Comparison of ENCODE assay signal across 16 cellular contexts in the genomic region with DNA sequence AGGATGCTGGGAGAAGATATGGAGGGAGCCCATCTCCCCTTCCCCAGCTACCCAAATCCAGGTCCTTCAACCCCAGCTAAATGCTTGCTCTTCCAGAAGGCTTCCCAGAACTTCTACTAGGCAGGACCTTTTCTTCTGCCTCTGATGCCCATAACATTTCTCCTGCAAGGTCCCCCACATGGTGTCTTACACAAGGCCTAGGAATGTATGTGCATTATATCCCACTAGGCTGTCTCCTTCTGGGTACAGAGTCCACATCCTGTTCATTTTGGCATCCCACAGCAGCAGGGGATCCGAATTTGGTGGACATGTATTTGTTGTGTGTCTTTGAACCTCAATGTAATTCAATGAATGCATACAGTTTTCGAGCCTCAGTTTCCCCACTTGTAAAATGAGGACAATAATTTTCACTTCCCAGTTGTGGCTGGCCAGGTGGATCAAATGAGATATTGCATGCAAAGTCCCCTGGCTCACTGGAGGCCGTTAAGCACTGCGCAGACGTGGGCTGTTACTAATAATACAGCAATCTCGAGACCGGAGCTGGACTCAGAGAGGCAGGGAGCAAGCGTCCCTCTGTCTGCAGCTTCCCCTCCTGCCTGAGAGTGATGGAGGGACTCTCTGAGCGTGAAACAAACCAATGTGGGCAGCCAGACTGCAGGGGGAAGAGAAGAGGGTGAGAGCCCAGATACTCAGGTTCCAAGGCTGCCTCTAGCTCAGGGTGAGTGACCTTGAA. TPM values are rescaled to one million over a fixed set of nuclear protein-coding genes. Genes with fewer than 3 reads are reported as not detected.
A peak's percentile ranks its signal among the peaks of the same experiment; 100 is the strongest.
DNase-seq lines count a peak whose midpoint lies in the region; ATAC-seq and TF ChIP-seq lines count a peak whose summit lies in the region.
"Had no signal": no experiment of that assay in that cellular context is flagged by ENCODE, and none has a peak within 500 bp of the region (broad histone marks: within the 10 kb centered on the region; RNA-seq: fewer than 3 reads in every experiment).

No MANE protein-coding gene starts in this region.

- H2AFZ ChIP-seq in ACC112 (ENCODE audit: low read length, unreplicated experiment), result peak overlapping the region; percentile 68

- H3K4me3 Mint-ChIP-seq in activated B cell treated with CpG ODN at 0.5 μM for 24 hours, result no peak overlapping the region
- H3K4me3 Mint-ChIP-seq: T-cell had no signal

- H3K4me1 Mint-ChIP-seq in activated B cell treated with CpG ODN at 0.5 μM for 24 hours, result peaks cover 10% of the 10 kb centered on the region

- H3K4me3 ChIP-seq in ACC112 (ENCODE audit: low read depth, low read length) (no peak overlapping the region), right atrium auricular region (no peak overlapping the region)
- H3K4me3 ChIP-seq: mucosa of descending colon had no signal

- no peaks in the 10 kb centered on the region for H3K79me2 ChIP-seq in ACC112 (ENCODE audit: control insufficient read depth, insufficient read depth, low read length, unreplicated experiment)

- H3K27me3 ChIP-seq in ACC112 (ENCODE audit: insufficient read depth, low read length), result no peaks in the 10 kb centered on the region
- H3K27me3 ChIP-seq in right atrium auricular region, result no peaks in the 10 kb centered on the region

- H3K9me3 ChIP-seq in right atrium auricular region, result no peaks in the 10 kb centered on the region
- H3K9me3 ChIP-seq: mucosa of descending colon had no signal

- TF ChIP-seq CTCF in activated B cell treated with CpG ODN at 0.5 μM for 24 hours (IDR thresholded peaks at IDR 0.05), result no peak
- TF ChIP-seq CTCF in right atrium auricular region (IDR thresholded peaks at IDR 0.05), result no peak

- H3K27ac ChIP-seq in ACC112 (ENCODE audit: low read depth, low read length) (no peak overlapping the region), right atrium auricular region (peak overlapping the region; percentile 41 to 76)

- no peaks in the 10 kb centered on the region for H3K9me3 Mint-ChIP-seq in activated B cell treated with CpG ODN at 0.5 μM for 24 hours
- H3K9me3 Mint-ChIP-seq: T-cell had no signal

- H3K36me3 Mint-ChIP-seq in activated B cell treated with CpG ODN at 0.5 μM for 24 hours (ENCODE audit: low read depth), result no peaks in the 10 kb centered on the region
- H3K36me3 Mint-ChIP-seq: T-cell had no signal

- H3K36me3 ChIP-seq in ACC112 (ENCODE audit: insufficient read depth, low read length) (no peaks in the 10 kb centered on the region), right atrium auricular region (no peaks in the 10 kb centered on the region)

- peaks cover 39% of the 10 kb centered on the region for H3K4me1 ChIP-seq in ACC112 (ENCODE audit: control insufficient read depth, insufficient read depth, low read length, unreplicated experiment)
- peaks cover 0 to 38% of the 10 kb centered on the region in 2 donors for H3K4me1 ChIP-seq in right atrium auricular region

- H3K27me3 Mint-ChIP-seq in activated B cell treated with CpG ODN at 0.5 μM for 24 hours, result peaks cover 8% of the 10 kb centered on the region

- intact Hi-C loops in activated B cell treated with CpG ODN at 0.5 μM for 24 hours (cut with micrococcal nuclease), result no loop called here

- DNase-seq in ELR (ENCODE audit: low read depth) (peak; percentile 25), activated B cell treated with CpG ODN at 0.5 μM for 24 hours (no peak), right atrium auricular region (ENCODE audit: low spot score) (no peak), MV-4-11 (lab: John Stamatoyannopoulos, UW) (no peak), NCI-H2107 (lab: John Stamatoyannopoulos, UW) (no peak), retina (no peak), T-helper 9 cell (no peak)
- DNase-seq: activated CD8-positive, alpha-beta memory T cell treated with anti-CD3 and anti-CD28 coated beads for 24 hours; AML-193; NCI-H2081; NCI-H748 treated with DMSO at 0.1 percent for 48 hours; nucleus accumbens; stimulated activated CD4-positive, alpha-beta T cell treated with anti-CD3 and anti-CD28 coated beads, Interleukin-2, amount 100 ng/mL, for 48 hours; T-cell had no signal

- CTCF ChIA-PET in activated B cell treated with CpG ODN at 0.5 μM for 24 hours (lab: Charles Lee), result no interaction called here

- no peak for ATAC-seq in activated B cell treated with CpG ODN at 0.5 μM for 24 hours (ENCODE audit: low read depth)
- ATAC-seq: mucosa of descending colon, T-cell had no signal

- peak overlapping the region; percentile 30 for H3K27ac Mint-ChIP-seq in activated B cell treated with CpG ODN at 0.5 μM for 24 hours
- H3K27ac Mint-ChIP-seq: T-cell had no signal

- POLR2A ChIA-PET in activated B cell treated with CpG ODN at 0.5 μM for 24 hours (lab: Charles Lee), result no interaction called here

RNA-seq across cellular contexts. Expression of gene YWHAG, which starts 18.6 kb away (rescaled TPM):
- total RNA-seq in activated B cell treated with CpG ODN at 0.5 μM for 24 hours, result 70.5 and 71.1 TPM in 2 replicates
- 100 to 1,000 TPM; 132 to 153 TPM for total RNA-seq in right atrium auricular region

RNA-seq across cellular contexts. Expression of gene SSC4D, which starts 32.1 kb away (rescaled TPM):
- total RNA-seq in activated B cell treated with CpG ODN at 0.5 μM for 24 hours, result 0.55 TPM in 1 of 2 replicates, not detected in the other
- total RNA-seq in right atrium auricular region, result under 1 TPM; 0.35 to 0.37 TPM

RNA-seq across cellular contexts. Expression of gene ZP3, which starts 47.4 kb away (rescaled TPM):
- total RNA-seq in activated B cell treated with CpG ODN at 0.5 μM for 24 hours, result 0.91 and 2.9 TPM in 2 replicates
- 1 to 10 TPM; 2.4 to 3.4 TPM for total RNA-seq in right atrium auricular region
